30 cellular contexts compared by ENCODE assay signal in the genomic region with DNA sequence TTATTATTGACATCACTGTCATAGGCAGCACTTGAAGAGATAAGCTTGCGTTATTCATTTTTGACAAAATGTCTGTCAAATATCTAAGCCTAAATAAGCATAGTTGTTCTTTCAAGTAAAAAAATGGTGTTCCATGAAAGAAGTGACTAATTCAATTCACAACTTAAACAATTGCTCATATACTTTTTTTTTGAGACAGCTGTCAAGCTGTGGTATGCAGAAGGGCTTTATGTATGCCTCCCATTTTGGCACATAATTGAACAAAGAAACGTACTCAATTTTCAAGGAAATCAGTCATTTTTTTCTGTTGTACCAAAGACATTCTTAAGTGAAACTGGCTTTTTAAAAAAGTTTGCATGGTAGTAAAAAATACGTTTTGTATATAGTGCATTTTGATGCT.
"Had no signal": no experiment of that assay in that cellular context is flagged by ENCODE, and none has a peak within 500 bp of the region (broad histone marks: within the 10 kb centered on the region; RNA-seq: fewer than 3 reads in every experiment).

No MANE protein-coding gene starts in this region.

- H3K4me3 Mint-ChIP-seq: activated CD4-positive, alpha-beta T cell treated with anti-CD3 and anti-CD28 coated beads, Interleukin-2, amount 10 ng/mL, durations not matched to agents 24 days and 14 days; activated naive CD4-positive, alpha-beta T cell treated with anti-CD3 and anti-CD28 coated beads, Interleukin-2, amount 50 U/mL, for 24 hours; activated naive CD8-positive, alpha-beta T cell treated with anti-CD3 and anti-CD28 coated beads, Interleukin-2, amount 10 ng/mL, durations not matched to agents 7 days and 5 days had no signal

- DNase-seq: activated CD4-positive, alpha-beta T cell treated with anti-CD3 and anti-CD28 coated beads, Interleukin-2, amount 10 ng/mL, durations not matched to agents 24 days and 14 days; activated CD4-positive, alpha-beta T cell treated with anti-CD3 and anti-CD28 coated beads, Interleukin-2, amount 50 U/mL, for 4 hours; activated CD8-positive, alpha-beta memory T cell treated with anti-CD3 and anti-CD28 coated beads, Interleukin-2, amount 50 U/mL, for 48 hours; activated gamma-delta T cell; activated naive CD4-positive, alpha-beta T cell treated with Interleukin-2 at 50 U/mL for 16 hours; activated naive CD8-positive, alpha-beta T cell treated with anti-CD3 and anti-CD28 coated beads, Interleukin-2, amount 10 ng/mL, durations not matched to agents 7 days and 5 days; activated T-cell treated with anti-CD3 and anti-CD28 coated beads, Interleukin-2, amount 50 U/mL, for 48 hours; body of pancreas; central memory CD4-positive, alpha-beta T cell; NCI-H1092 treated with DMSO at 0.1 percent for 48 hours; NCI-H1417; NCI-H146; NCI-H187; NCI-H2029 treated with DMSO at 0.1 percent for 48 hours; NCI-H2107; NCI-H2171; NCI-H510A; NCI-H526; NCI-H748 treated with DMSO at 0.1 percent for 48 hours; NK-92 treated with Interleukin-12 subunit alpha and Interleukin-12 subunit beta, amount 100 ng/mL, for 24 hours; PC-9; SW 1271; T-helper 1 cell; T-helper 2 cell; T-helper 9 cell; WERI-Rb-1 had no signal

- H3K36me3 Mint-ChIP-seq: activated naive CD4-positive, alpha-beta T cell treated with anti-CD3 and anti-CD28 coated beads, Interleukin-2, amount 50 U/mL, for 24 hours had no signal

- H3K27me3 ChIP-seq: body of pancreas had no signal

- H3K4me3 ChIP-seq: body of pancreas, PC-9 had no signal

- H3K27ac Mint-ChIP-seq: activated CD4-positive, alpha-beta T cell treated with anti-CD3 and anti-CD28 coated beads, Interleukin-2, amount 10 ng/mL, durations not matched to agents 24 days and 14 days; activated naive CD4-positive, alpha-beta T cell treated with anti-CD3 and anti-CD28 coated beads, Interleukin-2, amount 50 U/mL, for 24 hours; activated naive CD8-positive, alpha-beta T cell treated with anti-CD3 and anti-CD28 coated beads, Interleukin-2, amount 10 ng/mL, durations not matched to agents 7 days and 5 days; activated T-helper 2 cell treated with anti-CD3 and anti-CD28 coated beads, Interferon-gamma antibody, Interleukin-2, Interleukin-4, amounts not matched to agents 10 μg/mL and 5 μg/mL and 100 μg/mL, durations not matched to agents 14 hours and 24 hours and 36 hours had no signal

- H2AFZ ChIP-seq: PC-9 had no signal

- ATAC-seq: body of pancreas, Right ventricle myocardium inferior had no signal

- H3K36me3 ChIP-seq: WERI-Rb-1 had no signal

- H3K9me3 ChIP-seq: body of pancreas had no signal

- H3K4me2 ChIP-seq: PC-9 had no signal

- H3K27ac ChIP-seq: PC-9, RWPE1, WERI-Rb-1 had no signal

- H3K9me3 Mint-ChIP-seq: activated CD4-positive, alpha-beta T cell treated with anti-CD3 and anti-CD28 coated beads, Interleukin-2, amount 10 ng/mL, durations not matched to agents 24 days and 14 days; activated naive CD4-positive, alpha-beta T cell treated with anti-CD3 and anti-CD28 coated beads, Interleukin-2, amount 50 U/mL, for 24 hours; activated naive CD8-positive, alpha-beta T cell treated with anti-CD3 and anti-CD28 coated beads, Interleukin-2, amount 10 ng/mL, durations not matched to agents 7 days and 5 days; activated T-helper 2 cell treated with anti-CD3 and anti-CD28 coated beads, Interferon-gamma antibody, Interleukin-2, Interleukin-4, amounts not matched to agents 10 μg/mL and 5 μg/mL and 100 μg/mL, durations not matched to agents 14 hours and 24 hours and 36 hours had no signal
